ENCODE assay signal across 8 cellular contexts in the genomic region with DNA sequence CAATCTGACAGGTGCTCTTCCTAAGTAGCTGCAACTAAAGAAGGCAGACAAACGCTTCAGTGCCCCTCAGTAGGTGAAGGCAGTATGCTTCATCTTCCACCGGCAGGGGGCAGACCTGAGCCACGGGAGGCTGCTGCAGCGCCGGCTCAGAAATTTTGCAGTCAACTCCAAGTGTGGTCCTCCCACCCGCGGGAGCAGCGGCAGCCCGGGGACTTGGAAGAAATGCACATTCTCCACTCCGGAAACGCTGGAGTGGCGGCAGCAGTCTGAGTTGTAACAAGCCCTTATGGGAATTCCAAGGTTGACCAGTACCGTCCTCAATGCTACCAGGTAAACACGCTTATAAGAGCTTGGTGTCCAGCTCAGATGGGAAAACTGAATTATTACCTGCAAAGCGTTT. TPM values are rescaled to one million over a fixed set of nuclear protein-coding genes. Genes with fewer than 3 reads are reported as not detected.
DNase-seq lines count a peak whose midpoint lies in the region; ATAC-seq and TF ChIP-seq lines count a peak whose summit lies in the region.

No MANE protein-coding gene starts in this region.

- no peaks in the 10 kb centered on the region for H3K9me3 ChIP-seq in aorta (ENCODE audit: control insufficient read depth, low read length)

- DNase-seq in DMS 273 (lab: John Stamatoyannopoulos, UW; ENCODE audit: unreplicated experiment) (peak; percentile 90), GM20000 (ENCODE audit: low spot score) (peak; percentile 86), SK-MEL-5 (ENCODE audit: low read depth, low spot score) (peak; percentile 82), cardiac septum (ENCODE audit: low spot score) (peak; percentile 85), putamen (ENCODE audit: low spot score) (peak; percentile 50), aorta (peak; percentile 85 to 96)
- DNase-seq in Jurkat, Clone E6-1 (ENCODE audit: low read depth, low spot score): peak; percentile 39
- DNase-seq in activated naive CD8-positive, alpha-beta T cell treated with anti-CD3 and anti-CD28 coated beads, Interleukin-2, amount 10 ng/mL, durations not matched to agents 7 days and 5 days: peak; percentile 87

- H3K27me3 Mint-ChIP-seq in activated naive CD8-positive, alpha-beta T cell treated with anti-CD3 and anti-CD28 coated beads, Interleukin-2, amount 10 ng/mL, durations not matched to agents 7 days and 5 days: peaks cover 39% of the 10 kb centered on the region

- H3K27ac Mint-ChIP-seq in activated naive CD8-positive, alpha-beta T cell treated with anti-CD3 and anti-CD28 coated beads, Interleukin-2, amount 10 ng/mL, durations not matched to agents 7 days and 5 days: no peak overlapping the region

- H3K36me3 Mint-ChIP-seq in activated naive CD8-positive, alpha-beta T cell treated with anti-CD3 and anti-CD28 coated beads, Interleukin-2, amount 10 ng/mL, durations not matched to agents 7 days and 5 days: no peaks in the 10 kb centered on the region

- peak; percentile 36 for ATAC-seq in activated naive CD8-positive, alpha-beta T cell treated with anti-CD3 and anti-CD28 coated beads, Interleukin-2, amount 10 ng/mL, durations not matched to agents 7 days and 5 days (ENCODE audit: low read depth)
- peak; percentile 68 for ATAC-seq in aorta (ENCODE audit: low FRiP score)

- in situ Hi-C loops in SK-MEL-5 (cut with HindIII; ENCODE audit: low pct_unique_long_range_greater_than_20kb, low sequenced_read_pairs): no loop called here

- H3K27ac ChIP-seq in aorta (ENCODE audit: low read depth in 1 of 2, low read length in 2 of 2): no peak overlapping the region

- no peak overlapping the region for H3K4me3 Mint-ChIP-seq in activated naive CD8-positive, alpha-beta T cell treated with anti-CD3 and anti-CD28 coated beads, Interleukin-2, amount 10 ng/mL, durations not matched to agents 7 days and 5 days

- intact Hi-C loops in cardiac septum (cut with DNase I): loop anchor here (2.0 to 5.0 kb wide), 3 partner anchors 435 to 1335 kb away; no protein-coding TSS in a partner anchor
- intact Hi-C loops in aorta (cut with DNase I): loop anchor here (1.0 to 5.0 kb wide), 2 partner anchors 1262 to 1335 kb away; no protein-coding TSS in a partner anchor

- peaks cover 19% of the 10 kb centered on the region for H3K4me1 Mint-ChIP-seq in activated naive CD8-positive, alpha-beta T cell treated with anti-CD3 and anti-CD28 coated beads, Interleukin-2, amount 10 ng/mL, durations not matched to agents 7 days and 5 days

- peaks cover 0 to 7% of the 10 kb centered on the region in 2 donors for H3K36me3 ChIP-seq in aorta (ENCODE audit: control insufficient read depth in 1 of 2, insufficient read depth in 2 of 2, low read length in 1 of 2)

- no peaks in the 10 kb centered on the region for H3K9me3 Mint-ChIP-seq in activated naive CD8-positive, alpha-beta T cell treated with anti-CD3 and anti-CD28 coated beads, Interleukin-2, amount 10 ng/mL, durations not matched to agents 7 days and 5 days

- 3 to 7% methylated on average over 15 of the region's 15 CpGs for WGBS in aorta, 2 donors

- H3K27me3 ChIP-seq in aorta (ENCODE audit: control insufficient read depth in 1 of 2, insufficient read depth in 2 of 2, low read length in 1 of 2): no peaks in the 10 kb centered on the region

- POLR2A ChIA-PET in activated naive CD8-positive, alpha-beta T cell treated with anti-CD3 and anti-CD28 coated beads, Interleukin-2, amount 10 ng/mL, durations not matched to agents 7 days and 5 days (lab: Charles Lee): no interaction called here

- no peaks in the 10 kb centered on the region for H3K4me1 ChIP-seq in aorta (ENCODE audit: control insufficient read depth in 1 of 2, insufficient read depth in 2 of 2, low read length in 2 of 2)

- no peak overlapping the region for H3K4me3 ChIP-seq in Jurkat, Clone E6-1 (ENCODE audit: low read length)
- no peak overlapping the region for H3K4me3 ChIP-seq in aorta (ENCODE audit: low read length in 2 of 2)

- TF ChIP-seq CTCF in GM20000 (IDR thresholded peaks at IDR 0.05; ENCODE audit: extremely low read depth, missing control alignments): peak; percentile 78

RNA-seq across cellular contexts. Expression of a gene that starts 3.4 kb away (rescaled TPM):
- polyA plus RNA-seq in Jurkat, Clone E6-1 (2012; ENCODE audit: insufficient read depth, insufficient read length): not detected
- 45.4 and 46.4 TPM in 2 replicates for total RNA-seq in SK-MEL-5 (2014; rRNA removed; shearing (Covaris generic))
- polyA plus RNA-seq in SK-MEL-5 (2015; cell fraction: cytosol; rRNA removed): 50.3 and 53.5 TPM in 2 replicates
- polyA plus RNA-seq in SK-MEL-5 (2015; cell fraction: nucleus; rRNA removed): 24.4 and 27.5 TPM in 2 replicates
- total RNA-seq in activated naive CD8-positive, alpha-beta T cell treated with anti-CD3 and anti-CD28 coated beads, Interleukin-2, amount 10 ng/mL, durations not matched to agents 7 days and 5 days: 10 to 100 TPM in 1 of 2 experiments, 1 to 10 TPM in 1; 7.8 to 12.5 TPM
- 98.7 TPM for total RNA-seq in cardiac septum
- total RNA-seq in aorta: 100 to 1,000 TPM; 143 to 200 TPM
- polyA plus RNA-seq in aorta: 100 to 1,000 TPM; 173 to 255 TPM

RNA-seq across cellular contexts. Expression of a gene that starts 29.4 kb away (rescaled TPM):
- not detected for polyA plus RNA-seq in Jurkat, Clone E6-1 (2012; ENCODE audit: insufficient read depth, insufficient read length)
- total RNA-seq in SK-MEL-5 (2014; rRNA removed; shearing (Covaris generic)): not detected in 2 replicates
- not detected in 2 replicates for polyA plus RNA-seq in SK-MEL-5 (2015; cell fraction: cytosol; rRNA removed)
- not detected in 2 replicates for polyA plus RNA-seq in SK-MEL-5 (2015; cell fraction: nucleus; rRNA removed)
- total RNA-seq in activated naive CD8-positive, alpha-beta T cell treated with anti-CD3 and anti-CD28 coated beads, Interleukin-2, amount 10 ng/mL, durations not matched to agents 7 days and 5 days: not detected
- total RNA-seq in cardiac septum: not detected
- total RNA-seq in aorta: not detected
- polyA plus RNA-seq in aorta: not detected

RNA-seq across cellular contexts. Expression of a gene that starts 44.8 kb away (rescaled TPM):
- polyA plus RNA-seq in Jurkat, Clone E6-1 (2012; ENCODE audit: insufficient read depth, insufficient read length): not detected
- total RNA-seq in SK-MEL-5 (2014; rRNA removed; shearing (Covaris generic)): not detected in 2 replicates
- not detected in 2 replicates for polyA plus RNA-seq in SK-MEL-5 (2015; cell fraction: cytosol; rRNA removed)
- polyA plus RNA-seq in SK-MEL-5 (2015; cell fraction: nucleus; rRNA removed): not detected in 2 replicates
- not detected for total RNA-seq in activated naive CD8-positive, alpha-beta T cell treated with anti-CD3 and anti-CD28 coated beads, Interleukin-2, amount 10 ng/mL, durations not matched to agents 7 days and 5 days
- not detected for total RNA-seq in cardiac septum
- total RNA-seq in aorta: not detected
- not detected for polyA plus RNA-seq in aorta

Comparison
In these comparisons a context has a peak if more than half of its experiments do, and no peak if none do; other contexts are left out.
1. DNase-seq: peak in every context shown above with its lines; median percentile 90 in aorta; 90 in DMS 273; 87 in activated naive CD8-positive, alpha-beta T cell treated with anti-CD3 and anti-CD28 coated beads, Interleukin-2, amount 10 ng/mL, durations not matched to agents 7 days and 5 days; 86 in GM20000; 85 in cardiac septum; 82 in SK-MEL-5; 50 in putamen; 39 in Jurkat, Clone E6-1.